ENCODE assay signal across 12 cellular contexts in genomic region chr10:8407561-8408021, GRCh38.
"Had no signal": no experiment of that assay in that cellular context is flagged by ENCODE, and none has a peak within 500 bp of the region (broad histone marks: within the 10 kb centered on the region; RNA-seq: fewer than 3 reads in every experiment).

No MANE protein-coding gene starts in this region.

- H3K4me3 ChIP-seq: gastroesophageal sphincter, heart right ventricle, pancreas, thoracic aorta, uterus had no signal

- DNase-seq: activated CD4-positive, CD25-positive, alpha-beta regulatory T cell treated with anti-CD3 and anti-CD28 coated beads, Interleukin-2, amount 50 U/mL, for 72 hours; activated naive CD4-positive, alpha-beta T cell treated with Interleukin-2 at 50 U/mL for 16 hours; activated T-cell treated with anti-CD3 and anti-CD28 coated beads for 4 hours; erythroblast; heart right ventricle; pancreas; stimulated activated CD4-positive, alpha-beta T cell treated with anti-CD3 and anti-CD28 coated beads, Interleukin-12 subunit alpha, Interleukin-12 subunit beta, amount 100 ng/mL, for 4 hours; stimulated activated CD4-positive, alpha-beta T cell treated with anti-CD3 and anti-CD28 coated beads, Interleukin-2, amount 100 ng/mL, for 24 hours; T1000; uterus had no signal

- H3K27ac ChIP-seq: gastroesophageal sphincter, heart right ventricle, pancreas, thoracic aorta, uterus had no signal

- H3K4me1 ChIP-seq: gastroesophageal sphincter, pancreas, uterus had no signal

- H3K27me3 ChIP-seq: heart right ventricle, pancreas, uterus had no signal

- H3K36me3 ChIP-seq: gastroesophageal sphincter, heart right ventricle, pancreas, thoracic aorta, uterus had no signal

- H3K9me3 ChIP-seq: gastroesophageal sphincter, heart right ventricle, pancreas, thoracic aorta, uterus had no signal

- ATAC-seq: gastroesophageal sphincter, heart right ventricle, pancreas had no signal
